ENCODE assay signal across 30 cellular contexts in the genomic region with DNA sequence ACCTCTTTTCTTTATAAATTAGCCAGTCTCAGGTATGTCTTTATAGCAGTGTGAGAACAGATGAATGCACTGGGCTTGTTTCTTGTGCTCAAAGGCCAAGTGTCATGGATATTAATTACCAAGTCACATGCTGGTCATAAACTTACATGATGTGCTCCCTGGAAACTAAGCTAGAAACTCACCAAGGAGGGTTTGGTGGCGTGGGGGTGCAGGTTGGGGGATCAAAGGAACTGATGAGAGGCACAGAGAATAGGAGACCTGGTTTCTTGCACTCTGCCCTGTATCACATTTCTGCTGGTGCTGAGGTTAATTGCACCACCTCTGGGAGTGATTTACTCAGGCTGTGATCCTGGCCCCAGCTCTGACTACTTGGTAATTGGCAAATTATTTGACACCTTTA. TPM values are rescaled to one million over a fixed set of nuclear protein-coding genes. Genes with fewer than 3 reads are reported as not detected.
"Had no signal": no experiment of that assay in that cellular context is flagged by ENCODE, and none has a peak within 500 bp of the region (broad histone marks: within the 10 kb centered on the region; RNA-seq: fewer than 3 reads in every experiment).

No MANE protein-coding gene starts in this region.

- DNase-seq: heart right ventricle; hippocampal formation; kidney glomerular epithelial cell; left cardiac atrium; left lung; lower lobe of right lung; mammary epithelial cell; mesenchymal stem cell; naive thymus-derived CD8-positive, alpha-beta T cell; occipital lobe; posterior cingulate gyrus; retina; right cardiac atrium; sigmoid colon; stimulated activated CD4-positive, alpha-beta T cell treated with anti-CD3 and anti-CD28 coated beads, Interleukin-12 subunit alpha, Interleukin-12 subunit beta, amount 100 ng/mL, for 4 hours; stimulated activated CD4-positive, alpha-beta T cell treated with anti-CD3 and anti-CD28 coated beads, Interleukin-15, amount 100 ng/mL, for 24 hours; stimulated activated CD4-positive, alpha-beta T cell treated with anti-CD3 and anti-CD28 coated beads, Interleukin-2, amount 100 ng/mL, for 24 hours; stimulated activated CD4-positive, alpha-beta T cell treated with anti-CD3 and anti-CD28 coated beads, Interleukin-4, amount 100 ng/mL, for 1 hour; stimulated activated naive B cell treated with anti-CD40 and anti-IgM and Interleukin-4, amounts not matched to agents 10 μg/mL and 1 μg/mL and 100 μg/mL, for 72 hours; stimulated activated naive CD8-positive, alpha-beta T cell treated with anti-CD3 and anti-CD28 coated beads, Interleukin-15, Interleukin-2, amounts not matched to agents 100 U/mL and 50 U/mL, for 24 hours; stomach; testis; thyroid gland; transverse colon; upper lobe of left lung had no signal

- H3K27ac ChIP-seq: heart right ventricle, left lung, lower lobe of right lung, neural progenitor cell, neutrophil, prostate gland, sigmoid colon, stomach, testis, transverse colon, vagina had no signal

- H3K27me3 ChIP-seq: left lung, neural progenitor cell, testis, thyroid gland, upper lobe of left lung, vagina had no signal

- FAIRE-seq: keratinocyte had no signal

- H3K9me3 ChIP-seq: lower lobe of right lung, neutrophil, prostate gland, stomach, testis, thyroid gland, transverse colon, vagina had no signal

- H3K4me1 ChIP-seq: heart right ventricle, neural progenitor cell, sigmoid colon, testis, vagina had no signal

- H3K4me3 ChIP-seq: heart right ventricle, left lung, lower lobe of right lung, neural progenitor cell, prostate gland, sigmoid colon, stomach, testis, thyroid gland, transverse colon, upper lobe of left lung, vagina had no signal

- H3K36me3 ChIP-seq: heart right ventricle, left lung, lower lobe of right lung, neural progenitor cell, neutrophil, prostate gland, sigmoid colon, stomach, thyroid gland, transverse colon, upper lobe of left lung, vagina had no signal

RNA-seq across cellular contexts. Expression of a gene that starts 31.1 kb away (rescaled TPM):
- polyA plus RNA-seq: naive thymus-derived CD8-positive, alpha-beta T cell had no signal
